ENCODE assay signal across 8 cellular contexts in the genomic region with DNA sequence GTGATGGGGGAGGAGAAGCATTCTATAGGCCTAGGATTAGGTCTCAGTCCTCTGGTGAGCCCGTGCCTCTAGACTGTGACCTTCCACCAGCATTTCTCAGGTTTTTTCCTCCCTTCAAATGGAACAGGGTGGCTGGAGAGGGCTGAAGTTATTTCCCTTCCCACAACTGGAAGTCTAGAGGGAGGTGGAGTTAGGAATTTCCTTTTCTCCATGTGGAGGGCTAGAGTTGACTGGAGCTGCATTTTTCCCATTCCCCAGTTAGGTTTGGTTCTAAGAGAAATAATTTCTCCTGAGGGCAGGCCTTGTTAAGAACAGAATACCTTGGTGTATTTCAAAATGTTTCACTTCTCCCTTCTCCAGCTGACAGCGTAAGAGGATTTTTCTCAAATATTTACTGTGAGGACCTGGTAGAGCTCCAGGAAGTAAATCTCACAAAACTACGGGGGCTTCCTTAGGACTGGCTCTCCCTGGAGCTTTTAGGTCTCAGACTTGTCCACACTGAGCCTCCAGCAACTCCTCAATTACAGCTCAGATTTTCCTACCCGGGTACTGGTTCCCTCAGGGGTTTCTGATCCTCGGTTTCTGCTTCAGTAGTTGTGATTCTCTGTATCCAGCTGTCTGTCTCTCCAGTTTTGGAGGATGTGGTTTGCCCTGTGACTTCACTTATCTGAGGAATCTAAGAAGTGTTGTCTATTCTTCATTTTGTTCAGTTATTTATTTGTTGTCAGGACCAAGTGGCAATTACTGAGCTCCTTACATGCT. TPM values are rescaled to one million over a fixed set of nuclear protein-coding genes. Genes with fewer than 3 reads are reported as not detected.
A peak's percentile ranks its signal among the peaks of the same experiment; 100 is the strongest.
DNase-seq lines count a peak whose midpoint lies in the region; ATAC-seq, FAIRE-seq and TF ChIP-seq lines count a peak whose summit lies in the region.

No MANE protein-coding gene starts in this region.

- peaks cover 11% of the 10 kb centered on the region for H3K9me3 ChIP-seq in GM12878 (replicated peaks; ENCODE audit: control insufficient read depth, insufficient read depth, low read length)

- no peak overlapping the region for H3K9ac ChIP-seq in GM12878 (ENCODE audit: control insufficient read depth, insufficient read depth, low read length)

- CTCF ChIA-PET in GM12878 (lab: Yijun Ruan, JAX): interaction anchor here (0.7 to 1.7 kb wide), 6 partner anchors 13 to 299 kb away, joined by 3 to 6 read pairs (median 3); no protein-coding TSS in a partner anchor

- BruUV-seq in GM12878 (replicated peaks; lab: Mats Ljungman, UMichigan): no TSS peak

- no peak for TF ChIP-seq EP300 in GM12878 (IDR thresholded peaks at IDR 0.05; ENCODE audit: borderline replicate concordance in 1 of 2, control insufficient read depth in 1 of 2, low read depth in 2 of 2, low read length in 2 of 2)

- H4K20me1 ChIP-seq in GM12878 (ENCODE audit: control insufficient read depth, insufficient read depth): no peaks in the 10 kb centered on the region

- TF ChIP-seq CTCF in GM12878 (IDR thresholded peaks at IDR 0.05 in 2 of 3, conservative IDR thresholded peaks at IDR 0.05 in 1 of 3; ENCODE audit: control insufficient read depth in 2 of 3, extremely low read depth in 1 of 3, insufficient read depth in 1 of 3, low read depth in 3 of 3, low read length in 3 of 3): no peak

- SMC1A ChIA-PET in GM12878 (lab: Charles Lee; ENCODE audit: uncharacterized antibody, unreplicated experiment): interaction anchor here (0.7 to 3.2 kb wide), 11 partner anchors 10 to 252 kb away, joined by 3 to 26 read pairs (median 3); partner anchors contain the start of gene JMJD1C

- in situ Hi-C loops in GM12878 (cut with MboI): no loop called here

- POLR2A ChIA-PET in GM12878 (lab: Charles Lee): interaction anchor here (0.7 to 3.4 kb wide), 4 partner anchors 11 to 305 kb away, joined by 3 to 18 read pairs (median 3); no protein-coding TSS in a partner anchor

- peak overlapping the region; percentile 50 for H3K27ac ChIP-seq in GM12878 (ENCODE audit: control insufficient read depth, insufficient read depth)

- TF ChIP-seq RAD21 in GM12878 (IDR thresholded peaks at IDR 0.05; ENCODE audit: insufficient read depth, low read depth, low read length): no peak

- RAD21 ChIA-PET in GM12878 (lab: Charles Lee; ENCODE audit: unreplicated experiment): interaction anchor here (0.5 to 1.8 kb wide), 6 partner anchors 9 to 304 kb away, joined by 3 to 8 read pairs (median 4); no protein-coding TSS in a partner anchor

- no peak for TF ChIP-seq POLR2A in GM12878 (IDR thresholded peaks at IDR 0.05; ENCODE audit: low read depth, low read length)

- H3K4me2 ChIP-seq in GM12878 (ENCODE audit: control insufficient read depth, insufficient read depth): peak overlapping the region; percentile 73

- H3K27me3 ChIP-seq in GM12878 (replicated peaks in 1 of 2; ENCODE audit: control insufficient read depth in 2 of 2, insufficient read depth in 2 of 2, low read length in 1 of 2): no peaks in the 10 kb centered on the region

- ATAC-seq in GM12878 (peak; percentile 10), HG03354 (IDR thresholded peaks at IDR 0.05; ENCODE audit: poor library complexity, severe bottlenecking, unreplicated experiment) (no peak), GM18909 (IDR thresholded peaks at IDR 0.05; ENCODE audit: poor library complexity, unreplicated experiment) (no peak), HG02571 (IDR thresholded peaks at IDR 0.05; ENCODE audit: unreplicated experiment) (no peak)

- intact Hi-C loops in GM12878 (cut with micrococcal nuclease; ENCODE audit: unreplicated experiment): loop anchor here (2.0 to 5.0 kb wide), 2 partner anchors 42 to 303 kb away; no protein-coding TSS in a partner anchor

- DNase-seq in DMS79 (lab: John Stamatoyannopoulos, UW) (peak; percentile 19), KG1 (lab: John Stamatoyannopoulos, UW) (peak; percentile 22), GM12878 (ENCODE audit: low read depth, low spot score) (no peak), lung microvascular endothelial cell (ENCODE audit: low read depth in 2 of 2) (peak; percentile 24 to 56), urothelium cell line (ENCODE audit: low spot score) (no peak)

- WGBS in GM12878 (ENCODE audit: insufficient coverage, insufficient replicate concordance, low lambda C conversion rate, missing lambda C conversion rate): 50% methylated on average over 5 of the region's 5 CpGs

- H3K79me2 ChIP-seq in GM12878 (ENCODE audit: control insufficient read depth, insufficient read depth, low read length): peaks cover 78% of the 10 kb centered on the region

- H3K36me3 ChIP-seq in GM12878 (ENCODE audit: control insufficient read depth in 2 of 2, insufficient read depth in 2 of 2, low read length in 1 of 2): no peaks in the 10 kb centered on the region

- H3K4me1 ChIP-seq in GM12878 (ENCODE audit: control insufficient read depth, insufficient read depth, low read length): peaks cover 13% of the 10 kb centered on the region; the same call in 1 of the 2 replicates

- H3K4me3 ChIP-seq in GM12878: 0 out of 2 replicates have a peak overlapping the region, but pooled peaks have one; percentile 18

- no peak for FAIRE-seq in GM12878 (lab: Jason Lieb, UNC)
- FAIRE-seq in urothelium cell line (lab: Jason Lieb, UNC): no peak

- H2AFZ ChIP-seq in GM12878 (ENCODE audit: control insufficient read depth, low read depth, low read length): peak overlapping the region; percentile 33

TF ChIP-seq in GM12878, 131 proteins besides CTCF, POLR2A, EP300 and RAD21 (continues in another document):
- TF ChIP-seq SRF (IDR thresholded peaks at IDR 0.05; ENCODE audit: low read depth in 2 of 2, low read length in 2 of 2): no peak
- 0 out of 2 replicates have a peak, but pooled peaks have one; percentile 17 for TF ChIP-seq EED (IDR thresholded peaks at IDR 0.05; ENCODE audit: low read depth)
- peak; percentile 29; the same call in 1 of the 2 replicates for TF ChIP-seq RUNX3 (IDR thresholded peaks at IDR 0.05; ENCODE audit: low read length)
- TF ChIP-seq WRNIP1 (IDR thresholded peaks at IDR 0.05; ENCODE audit: borderline replicate concordance, low read depth, low read length): no peak
- 0 out of 2 replicates have a peak, but pooled peaks have one; percentile 18 for TF ChIP-seq IKZF1 (conservative IDR thresholded peaks at IDR 0.05)
- TF ChIP-seq, protein P1, sequence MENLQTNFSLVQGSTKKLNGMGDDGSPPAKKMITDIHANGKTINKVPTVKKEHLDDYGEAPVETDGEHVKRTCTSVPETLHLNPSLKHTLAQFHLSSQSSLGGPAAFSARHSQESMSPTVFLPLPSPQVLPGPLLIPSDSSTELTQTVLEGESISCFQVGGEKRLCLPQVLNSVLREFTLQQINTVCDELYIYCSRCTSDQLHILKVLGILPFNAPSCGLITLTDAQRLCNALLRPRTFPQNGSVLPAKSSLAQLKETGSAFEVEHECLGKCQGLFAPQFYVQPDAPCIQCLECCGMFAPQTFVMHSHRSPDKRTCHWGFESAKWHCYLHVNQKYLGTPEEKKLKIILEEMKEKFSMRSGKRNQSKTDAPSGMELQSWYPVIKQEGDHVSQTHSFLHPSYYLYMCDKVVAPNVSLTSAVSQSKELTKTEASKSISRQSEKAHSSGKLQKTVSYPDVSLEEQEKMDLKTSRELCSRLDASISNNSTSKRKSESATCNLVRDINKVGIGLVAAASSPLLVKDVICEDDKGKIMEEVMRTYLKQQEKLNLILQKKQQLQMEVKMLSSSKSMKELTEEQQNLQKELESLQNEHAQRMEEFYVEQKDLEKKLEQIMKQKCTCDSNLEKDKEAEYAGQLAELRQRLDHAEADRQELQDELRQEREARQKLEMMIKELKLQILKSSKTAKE (IDR thresholded peaks at IDR 0.05; ENCODE audit: low read depth, poor library complexity, severe bottlenecking): no peak
- TF ChIP-seq ZNF217 (IDR thresholded peaks at IDR 0.05): 0 out of 2 replicates have a peak, but pooled peaks have one; percentile 59

RNA-seq across cellular contexts. Expression of gene REEP3, which starts 6.0 kb away (rescaled TPM):
- 13.3 and 15.0 TPM in 2 replicates for total RNA-seq in GM12878 (2013; cell fraction: nucleolus; rRNA removed)
- 14.6 and 17.9 TPM in 2 replicates for total RNA-seq in GM12878 (2014; rRNA removed)
- 17.2 and 18.6 TPM in 2 replicates for total RNA-seq in GM12878 (2014; rRNA removed; fragmentation: Illumina TruSeq; extraction: Trizol)
- 21.6 and 23.3 TPM in 2 replicates for total RNA-seq in GM12878 (2021)
- polyA plus RNA-seq in GM12878 (2011; ENCODE audit: low read depth): 2.4 TPM
- polyA plus RNA-seq in GM12878 (2011; rRNA removed): 11.7 and 20.7 TPM in 2 replicates
- polyA plus RNA-seq in GM12878 (2011; cell fraction: cytosol; rRNA removed): 5.2 and 6.4 TPM in 2 replicates
- 3.5 and 3.6 TPM in 2 replicates for polyA plus RNA-seq in GM12878 (2011; cell fraction: nucleus; rRNA removed)
- 4.6 and 7.0 TPM in 2 replicates for polyA plus RNA-seq in GM12878 (2012)
- 18.8 and 21.6 TPM in 2 replicates for polyA plus RNA-seq in GM12878 (2014; fragmentation: Illumina TruSeq; extraction: Trizol)
- polyA plus RNA-seq in GM12878 (2014; fragmentation: Nextera tagmentation; extraction: Ambion mirVana): 10 to 100 TPM in 1 of 2 experiments, 1 to 10 TPM in 1; 4.9 to 10.1 TPM
- polyA plus RNA-seq in GM12878 (2014; rRNA removed): 8.5 and 10.5 TPM in 2 replicates
- polyA plus RNA-seq in GM12878 (2016; fragmentation: Nextera tagmentation; extraction: Ambion mirVana): 10 to 100 TPM; 17.9 to 25.9 TPM
- polyA minus RNA-seq in GM12878 (2011; rRNA and poly(A)+ RNA removed): 4.8 and 5.9 TPM in 2 replicates
- 4.0 and 4.8 TPM in 2 replicates for polyA minus RNA-seq in GM12878 (2011; cell fraction: cytosol; rRNA and poly(A)+ RNA removed)
- polyA minus RNA-seq in GM12878 (2011; cell fraction: nucleus; rRNA and poly(A)+ RNA removed): 1.3 and 2.8 TPM in 2 replicates
- total RNA-seq in lung microvascular endothelial cell: 38.1 and 66.1 TPM in 2 replicates

RNA-seq across cellular contexts. Expression of gene JMJD1C, which starts 49.4 kb away (rescaled TPM):
- total RNA-seq in GM12878 (2013; cell fraction: nucleolus; rRNA removed): 574 and 586 TPM in 2 replicates
- total RNA-seq in GM12878 (2014; rRNA removed): 56.9 and 61.2 TPM in 2 replicates
- 83.3 and 91.2 TPM in 2 replicates for total RNA-seq in GM12878 (2014; rRNA removed; fragmentation: Illumina TruSeq; extraction: Trizol)
- 54.2 and 60.2 TPM in 2 replicates for total RNA-seq in GM12878 (2021)
- polyA plus RNA-seq in GM12878 (2011; ENCODE audit: low read depth): 36.5 TPM
- polyA plus RNA-seq in GM12878 (2011; rRNA removed): 59.4 and 83.9 TPM in 2 replicates
- 23.9 and 32.5 TPM in 2 replicates for polyA plus RNA-seq in GM12878 (2011; cell fraction: cytosol; rRNA removed)
- polyA plus RNA-seq in GM12878 (2011; cell fraction: nucleus; rRNA removed): 78.7 and 79.2 TPM in 2 replicates
- 44.7 and 49.2 TPM in 2 replicates for polyA plus RNA-seq in GM12878 (2012)
- polyA plus RNA-seq in GM12878 (2014; fragmentation: Illumina TruSeq; extraction: Trizol): 63.2 and 80.5 TPM in 2 replicates
- 10 to 100 TPM; 31.2 to 42.6 TPM for polyA plus RNA-seq in GM12878 (2014; fragmentation: Nextera tagmentation; extraction: Ambion mirVana)
- 40.3 and 41.0 TPM in 2 replicates for polyA plus RNA-seq in GM12878 (2014; rRNA removed)
- polyA plus RNA-seq in GM12878 (2016; fragmentation: Nextera tagmentation; extraction: Ambion mirVana): 10 to 100 TPM; 44.5 to 44.7 TPM
- 162 and 205 TPM in 2 replicates for polyA minus RNA-seq in GM12878 (2011; rRNA and poly(A)+ RNA removed)
- polyA minus RNA-seq in GM12878 (2011; cell fraction: cytosol; rRNA and poly(A)+ RNA removed): 27.7 and 34.4 TPM in 2 replicates
- 127 and 142 TPM in 2 replicates for polyA minus RNA-seq in GM12878 (2011; cell fraction: nucleus; rRNA and poly(A)+ RNA removed)
- 86.5 and 133 TPM in 2 replicates for total RNA-seq in lung microvascular endothelial cell

Comparison
In these comparisons a context has a peak if more than half of its experiments do, and no peak if none do; other contexts are left out.
1. DNase-seq: peak in DMS79 (single experiment), KG1 (single experiment) and lung microvascular endothelial cell (2 of 2); none in GM12878 (single experiment) and urothelium cell line (single experiment).